Comparison of ENCODE assay signal across 1 cellular context in genomic region chr10:86436963-86437362, GRCh38.
TF ChIP-seq lines count a peak whose summit lies in the region.

No MANE protein-coding gene starts in this region.

TF ChIP-seq in GM12878, 131 proteins besides CTCF, POLR2A, EP300 and RAD21 (continued from another document):
- no peak for TF ChIP-seq SMC3 (IDR thresholded peaks at IDR 0.05; ENCODE audit: borderline replicate concordance, low read length)
- TF ChIP-seq E4F1 (IDR thresholded peaks at IDR 0.05; ENCODE audit: borderline replicate concordance, partially characterized antibody), result no peak
- no peak for TF ChIP-seq TBL1XR1 (IDR thresholded peaks at IDR 0.05; ENCODE audit: low read depth, low read length)
- no peak for TF ChIP-seq NBN (IDR thresholded peaks at IDR 0.05)
- TF ChIP-seq NR2C1 (IDR thresholded peaks at IDR 0.05), result no peak
- no peak for TF ChIP-seq USF1 (IDR thresholded peaks at IDR 0.05; ENCODE audit: borderline replicate concordance, extremely low read length, insufficient read depth, low read depth, low read length)
- TF ChIP-seq GATAD2B (conservative IDR thresholded peaks at IDR 0.05; ENCODE audit: low read depth), result no peak
- TF ChIP-seq SUPT20H (IDR thresholded peaks at IDR 0.05; ENCODE audit: borderline replicate concordance, control insufficient read depth, low read depth, low read length), result no peak
TF ChIP-seq in GM12878: peak in this region for 0.
